ENCODE assay signal across 1 cellular context in genomic region chr16:11780988-11781680, GRCh38.
TF ChIP-seq lines count a peak whose summit lies in the region.

No MANE protein-coding gene starts in this region.

TF ChIP-seq in GM23338, 12 proteins besides CTCF, POLR2A, EP300 and RAD21 (continued from another document):
- TF ChIP-seq ZNF462 (CRISPR knock-in tag; IDR thresholded peaks at IDR 0.05) (no peak), POLR2AphosphoS5 (IDR thresholded peaks at IDR 0.05; ENCODE audit: low read depth) (no peak), STAT1 (IDR thresholded peaks at IDR 0.05; ENCODE audit: unreplicated experiment) (no peak)
TF ChIP-seq in GM23338: peak in this region for 0.
